Comparison of ENCODE assay signal across 1 cellular context in genomic region chr5:55969956-55970355, GRCh38.
TF ChIP-seq lines count a peak whose summit lies in the region.

No MANE protein-coding gene starts in this region.

TF ChIP-seq in IMR-90, 13 proteins besides CTCF, POLR2A, EP300 and RAD21:
- TF ChIP-seq USF2 (IDR thresholded peaks at IDR 0.05; ENCODE audit: low read depth, low read length): no peak
- TF ChIP-seq ELK1 (IDR thresholded peaks at IDR 0.05; ENCODE audit: borderline replicate concordance, low read depth, low read length): no peak
